Comparison of ENCODE assay signal across 8 cellular contexts in genomic region chr10:51960494-51960895, GRCh38.
DNase-seq lines count a peak whose midpoint lies in the region; ATAC-seq and TF ChIP-seq lines count a peak whose summit lies in the region.

No MANE protein-coding gene starts in this region.

- CTCF ChIA-PET in RWPE1 (lab: Yijun Ruan, JAX) = interaction anchor here (0.6 to 1.6 kb wide), 4 partner anchors 17 to 898 kb away, joined by 3 to 8 read pairs (median 4); no protein-coding TSS in a partner anchor

- H3K27ac ChIP-seq in RWPE1 = no peak overlapping the region

- H3K9me3 Mint-ChIP-seq in osteocyte (ENCODE audit: unreplicated experiment) = no peaks in the 10 kb centered on the region
- H3K9me3 Mint-ChIP-seq in activated T-helper 2 cell treated with anti-CD3 and anti-CD28 coated beads, Interferon-gamma antibody, Interleukin-2, Interleukin-4, amounts not matched to agents 10 μg/mL and 5 μg/mL and 100 μg/mL, durations not matched to agents 14 hours and 24 hours and 36 hours = no peaks in the 10 kb centered on the region

- in situ Hi-C loops in ACHN (cut with HindIII; ENCODE audit: low pct_ligation_motif_present, low pct_unique_long_range_greater_than_20kb, low sequenced_read_pairs) = no loop called here

- ATAC-seq in HG03565 (IDR thresholded peaks at IDR 0.05; ENCODE audit: unreplicated experiment) (peak; percentile 71), HG02610 (IDR thresholded peaks at IDR 0.05; ENCODE audit: unreplicated experiment) (no peak)

- TF ChIP-seq CTCF in GM12873 (IDR thresholded peaks at IDR 0.05; ENCODE audit: insufficient read depth, low read depth, low read length, missing control alignments) (peak; percentile 48), RWPE1 (conservative IDR thresholded peaks at IDR 0.05; ENCODE audit: low read depth) (peak; percentile 52), foreskin fibroblast (IDR thresholded peaks at IDR 0.05; ENCODE audit: low read depth, low read length) (peak; percentile 48), osteocyte (IDR thresholded peaks at IDR 0.05) (peak; percentile 71)

- H3K4me1 Mint-ChIP-seq in osteocyte (ENCODE audit: unreplicated experiment) = no peaks in the 10 kb centered on the region
- H3K4me1 Mint-ChIP-seq in activated T-helper 2 cell treated with anti-CD3 and anti-CD28 coated beads, Interferon-gamma antibody, Interleukin-2, Interleukin-4, amounts not matched to agents 10 μg/mL and 5 μg/mL and 100 μg/mL, durations not matched to agents 14 hours and 24 hours and 36 hours (ENCODE audit: low read depth) = no peaks in the 10 kb centered on the region

- DNase-seq in ACHN (peak; percentile 47), RWPE1 (ENCODE audit: low spot score) (peak; percentile 25), foreskin fibroblast (peak; percentile 33 to 79), osteocyte (ENCODE audit: extremely low spot score, unreplicated experiment) (no peak)
- DNase-seq in activated T-helper 2 cell treated with anti-CD3 and anti-CD28 coated beads, Interferon-gamma antibody, Interleukin-2, Interleukin-4, amounts not matched to agents 10 μg/mL and 5 μg/mL and 100 μg/mL, durations not matched to agents 14 hours and 24 hours and 36 hours (ENCODE audit: low spot score) = no peak

- no peak overlapping the region for H3K27ac Mint-ChIP-seq in osteocyte (ENCODE audit: unreplicated experiment)
- no peak overlapping the region for H3K27ac Mint-ChIP-seq in activated T-helper 2 cell treated with anti-CD3 and anti-CD28 coated beads, Interferon-gamma antibody, Interleukin-2, Interleukin-4, amounts not matched to agents 10 μg/mL and 5 μg/mL and 100 μg/mL, durations not matched to agents 14 hours and 24 hours and 36 hours

- H3K4me3 Mint-ChIP-seq in osteocyte (ENCODE audit: unreplicated experiment) = no peak overlapping the region
- no peak overlapping the region for H3K4me3 Mint-ChIP-seq in activated T-helper 2 cell treated with anti-CD3 and anti-CD28 coated beads, Interferon-gamma antibody, Interleukin-2, Interleukin-4, amounts not matched to agents 10 μg/mL and 5 μg/mL and 100 μg/mL, durations not matched to agents 14 hours and 24 hours and 36 hours (ENCODE audit: low read depth)

- POLR2A ChIA-PET in RWPE1 (lab: Yijun Ruan, JAX; ENCODE audit: low non-redundant PET) = no interaction called here

- no peak overlapping the region for H3K4me3 ChIP-seq in foreskin fibroblast (ENCODE audit: low read depth in 1 of 2, low read length in 2 of 2)

- intact Hi-C loops in activated T-helper 2 cell treated with anti-CD3 and anti-CD28 coated beads, Interferon-gamma antibody, Interleukin-2, Interleukin-4, amounts not matched to agents 10 μg/mL and 5 μg/mL and 100 μg/mL, durations not matched to agents 14 hours and 24 hours and 36 hours (cut with micrococcal nuclease) = loop anchor here (1.0 kb wide), 1 partner anchor 571 kb away; no protein-coding TSS in a partner anchor

- H3K27me3 Mint-ChIP-seq in osteocyte (ENCODE audit: unreplicated experiment) = peaks cover 28% of the 10 kb centered on the region
- H3K27me3 Mint-ChIP-seq in activated T-helper 2 cell treated with anti-CD3 and anti-CD28 coated beads, Interferon-gamma antibody, Interleukin-2, Interleukin-4, amounts not matched to agents 10 μg/mL and 5 μg/mL and 100 μg/mL, durations not matched to agents 14 hours and 24 hours and 36 hours (ENCODE audit: low read depth) = peaks cover 17% of the 10 kb centered on the region

- peaks cover 2% of the 10 kb centered on the region for H3K36me3 Mint-ChIP-seq in osteocyte (ENCODE audit: unreplicated experiment)
- no peaks in the 10 kb centered on the region for H3K36me3 Mint-ChIP-seq in activated T-helper 2 cell treated with anti-CD3 and anti-CD28 coated beads, Interferon-gamma antibody, Interleukin-2, Interleukin-4, amounts not matched to agents 10 μg/mL and 5 μg/mL and 100 μg/mL, durations not matched to agents 14 hours and 24 hours and 36 hours (ENCODE audit: low read depth)

Comparison
In these comparisons a context has a peak if more than half of its experiments do, and no peak if none do; other contexts are left out.
1. DNase-seq: peak in ACHN (single experiment), RWPE1 (single experiment) and foreskin fibroblast (2 of 2); none in osteocyte (single experiment) and activated T-helper 2 cell treated with anti-CD3 and anti-CD28 coated beads, Interferon-gamma antibody, Interleukin-2, Interleukin-4, amounts not matched to agents 10 μg/mL and 5 μg/mL and 100 μg/mL, durations not matched to agents 14 hours and 24 hours and 36 hours (single experiment).
2. Peak in every context shown above with its lines, with median percentiles within 50 percentile points of each other: CTCF ChIP-seq.